Comparison of ENCODE assay signal across 23 cellular contexts in the genomic region with DNA sequence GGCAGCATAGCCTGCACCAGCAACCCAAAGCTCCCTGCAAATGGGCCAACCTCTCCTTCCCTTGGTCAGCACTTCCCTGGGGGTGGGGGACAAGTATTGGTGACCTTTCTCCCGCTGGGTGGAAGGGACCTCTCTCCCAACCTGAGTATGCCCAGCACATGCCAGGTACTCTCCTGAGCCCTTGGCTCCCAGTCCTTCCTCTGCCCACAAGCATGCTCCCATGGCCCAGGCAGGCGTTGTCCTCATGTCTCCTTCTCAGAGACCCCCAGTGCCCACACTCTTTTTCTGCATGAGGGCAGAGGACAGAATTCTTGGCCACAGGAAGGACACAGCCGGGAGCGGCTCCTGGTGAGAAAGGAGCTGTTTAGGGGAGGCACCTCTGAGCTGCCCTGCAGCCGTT.
"Had no signal": no experiment of that assay in that cellular context is flagged by ENCODE, and none has a peak within 500 bp of the region (broad histone marks: within the 10 kb centered on the region; RNA-seq: fewer than 3 reads in every experiment).

No MANE protein-coding gene starts in this region.

- H3K4me1 Mint-ChIP-seq: activated CD4-positive, alpha-beta T cell treated with anti-CD3 and anti-CD28 coated beads, Interleukin-2, amount 10 ng/mL, durations not matched to agents 24 days and 14 days; activated naive CD8-positive, alpha-beta T cell treated with anti-CD3 and anti-CD28 coated beads, Interleukin-2, amount 10 ng/mL, durations not matched to agents 7 days and 5 days had no signal

- ATAC-seq: activated CD8-positive, alpha-beta T cell treated with anti-CD3 and anti-CD28 coated beads for 36 hours; K562 had no signal

- H3K9me3 Mint-ChIP-seq: activated CD4-positive, alpha-beta T cell treated with anti-CD3 and anti-CD28 coated beads, Interleukin-2, amount 10 ng/mL, durations not matched to agents 24 days and 14 days had no signal

- H3K9me3 ChIP-seq: adrenal gland had no signal

- H3K4me3 ChIP-seq: adrenal gland, K562, Peyer's patch had no signal

- H3K27me3 Mint-ChIP-seq: activated CD4-positive, alpha-beta T cell treated with anti-CD3 and anti-CD28 coated beads, Interleukin-2, amount 10 ng/mL, durations not matched to agents 24 days and 14 days; activated CD8-positive, alpha-beta T cell treated with anti-CD3 and anti-CD28 coated beads for 36 hours; activated naive CD8-positive, alpha-beta T cell treated with anti-CD3 and anti-CD28 coated beads, Interleukin-2, amount 10 ng/mL, durations not matched to agents 7 days and 5 days had no signal

- H3K27ac Mint-ChIP-seq: activated CD4-positive, alpha-beta T cell treated with anti-CD3 and anti-CD28 coated beads, Interleukin-2, amount 10 ng/mL, durations not matched to agents 24 days and 14 days; activated CD8-positive, alpha-beta T cell treated with anti-CD3 and anti-CD28 coated beads for 36 hours; activated naive CD8-positive, alpha-beta T cell treated with anti-CD3 and anti-CD28 coated beads, Interleukin-2, amount 10 ng/mL, durations not matched to agents 7 days and 5 days; T-helper 1 cell treated with Interleukin-12 subunit alpha and Interleukin-12 subunit beta and Interleukin-4 antibody, amounts not matched to agents 30 μg/mL and 1 μg/mL, for 36 hours had no signal

- H3K27ac ChIP-seq: Peyer's patch, RWPE1 had no signal

- DNase-seq: activated CD4-positive, alpha-beta T cell treated with anti-CD3 and anti-CD28 coated beads for 1 hour; activated CD4-positive, alpha-beta T cell treated with anti-CD3 and anti-CD28 coated beads, Interleukin-2, amount 10 ng/mL, durations not matched to agents 24 days and 14 days; activated CD8-positive, alpha-beta T cell treated with anti-CD3 and anti-CD28 coated beads for 36 hours; activated naive CD4-positive, alpha-beta T cell treated with anti-CD3 and anti-CD28 coated beads, Interleukin-2, amount 50 U/mL, for 16 hours; activated naive CD8-positive, alpha-beta T cell treated with anti-CD3 and anti-CD28 coated beads, Interleukin-2, amount 10 ng/mL, durations not matched to agents 7 days and 5 days; anterior cingulate cortex; central memory CD4-positive, alpha-beta T cell; Karpas-422; MM.1S; NCI-H1105; NCI-H1436; NCI-H1694 treated with DMSO at 0.1 percent for 48 hours; NCI-H2029 treated with DMSO at 0.1 percent for 48 hours; NCI-H345; NCI-H510A; NCI-H69; NK-92 treated with Interleukin-12 subunit alpha and Interleukin-12 subunit beta, amount 100 ng/mL, for 24 hours; SHP77 treated with DMSO at 0.1 percent for 48 hours had no signal

- H3K27me3 ChIP-seq: adrenal gland, Peyer's patch had no signal

- H3K4me1 ChIP-seq: Peyer's patch had no signal

- H3K4me3 Mint-ChIP-seq: activated CD4-positive, alpha-beta T cell treated with anti-CD3 and anti-CD28 coated beads, Interleukin-2, amount 10 ng/mL, durations not matched to agents 24 days and 14 days; activated CD8-positive, alpha-beta T cell treated with anti-CD3 and anti-CD28 coated beads for 36 hours; activated naive CD8-positive, alpha-beta T cell treated with anti-CD3 and anti-CD28 coated beads, Interleukin-2, amount 10 ng/mL, durations not matched to agents 7 days and 5 days; T-helper 1 cell treated with Interleukin-12 subunit alpha and Interleukin-12 subunit beta and Interleukin-4 antibody, amounts not matched to agents 30 μg/mL and 1 μg/mL, for 36 hours had no signal
